Comparison of ENCODE assay signal across 9 cellular contexts in genomic region chr9:37324691-37325490, GRCh38.
DNase-seq lines count a peak whose midpoint lies in the region; ATAC-seq lines count a peak whose summit lies in the region.
"Had no signal": no experiment of that assay in that cellular context is flagged by ENCODE, and none has a peak within 500 bp of the region (broad histone marks: within the 10 kb centered on the region; RNA-seq: fewer than 3 reads in every experiment).

No MANE protein-coding gene starts in this region.

- H4K8ac ChIP-seq in neuronal stem cell (ENCODE audit: low read depth, low read length): no peak overlapping the region

- peaks cover 0 to 2% of the 10 kb centered on the region in 2 donors for H3K9me3 ChIP-seq in neuronal stem cell (replicated peaks in 1 of 2; ENCODE audit: control insufficient read depth in 2 of 2, insufficient read depth in 1 of 2, low read depth in 1 of 2, low read length in 2 of 2)

- peak; percentile 21 for ATAC-seq in HG03097 (IDR thresholded peaks at IDR 0.05; ENCODE audit: low FRiP score, unreplicated experiment)

- H2BK5ac ChIP-seq in neuronal stem cell (ENCODE audit: low read length): no peak overlapping the region

- H3K27ac ChIP-seq in neuronal stem cell (replicated peaks; ENCODE audit: low read length): no peak overlapping the region

- no peak overlapping the region for H3K4me2 ChIP-seq in neuronal stem cell (ENCODE audit: insufficient read depth, low read length, poor library complexity, severe bottlenecking)

- H3K9ac ChIP-seq in neuronal stem cell (ENCODE audit: low read depth, low read length, poor library complexity): no peak overlapping the region

- no peak overlapping the region for H3K18ac ChIP-seq in neuronal stem cell (ENCODE audit: low read length)

- no peak overlapping the region for H3K4ac ChIP-seq in neuronal stem cell (ENCODE audit: low read length)

- peaks cover 2 to 41% of the 10 kb centered on the region in 2 donors for H3K4me1 ChIP-seq in neuronal stem cell (ENCODE audit: control insufficient read depth in 2 of 2, insufficient read depth in 1 of 2, low read depth in 1 of 2, low read length in 2 of 2)

- H4K91ac ChIP-seq in neuronal stem cell (ENCODE audit: low read depth, low read length, poor library complexity): no peak overlapping the region

- peaks cover 0 to 6% of the 10 kb centered on the region in 2 donors for H3K36me3 ChIP-seq in neuronal stem cell (replicated peaks in 1 of 2; ENCODE audit: control insufficient read depth in 2 of 2, insufficient read depth in 2 of 2, low read length in 2 of 2)

- H3K4me3 ChIP-seq in neuronal stem cell (ENCODE audit: low read length in 2 of 2): no peak overlapping the region

- WGBS in neuronal stem cell (ENCODE audit: extremely low coverage in 2 of 2, insufficient read length in 2 of 2, insufficient replicate concordance in 1 of 2), 2 donors: no CpG with 5 or more reads among the region's 5 CpGs

- no peak overlapping the region for H2BK120ac ChIP-seq in neuronal stem cell (ENCODE audit: low read depth, low read length)

- no peak overlapping the region for H2AFZ ChIP-seq in neuronal stem cell (ENCODE audit: low read length)

- no peak overlapping the region for H2AK5ac ChIP-seq in neuronal stem cell (ENCODE audit: low read depth, low read length)

- H3K27me3 ChIP-seq in neuronal stem cell (ENCODE audit: control insufficient read depth in 3 of 3, insufficient read depth in 3 of 3, low read depth in 1 of 3, low read length in 3 of 3): no peaks in the 10 kb centered on the region

- no peaks in the 10 kb centered on the region for H3K79me1 ChIP-seq in neuronal stem cell (ENCODE audit: low read depth, low read length)

- H3K23ac ChIP-seq in neuronal stem cell (ENCODE audit: low read depth, low read length, poor library complexity): no peak overlapping the region

- H3K14ac ChIP-seq in neuronal stem cell (ENCODE audit: low read length): no peak overlapping the region

- DNase-seq in DMS53 (lab: John Stamatoyannopoulos, UW) (peak; percentile 89), DMS53 treated with DMSO at 0.1 percent for 48 hours (lab: John Stamatoyannopoulos, UW; ENCODE audit: unreplicated experiment) (no peak), NCI-H69 (lab: John Stamatoyannopoulos, UW) (peak; percentile 84), neuronal stem cell (ENCODE audit: low spot score) (peak; percentile 17), occipital lobe (lab: John Stamatoyannopoulos, UW) (no peak), SHP77 treated with DMSO at 0.1 percent for 48 hours (lab: John Stamatoyannopoulos, UW) (no peak)
- no peak for DNase-seq in activated CD8-positive, alpha-beta memory T cell treated with anti-CD3 and anti-CD28 coated beads, Interleukin-2, amount 50 U/mL, for 4 hours
- DNase-seq: kidney had no signal

- H2BK12ac ChIP-seq in neuronal stem cell (ENCODE audit: low read length): no peak overlapping the region

- no peak overlapping the region for H2BK15ac ChIP-seq in neuronal stem cell (ENCODE audit: low read length)

Comparison
In these comparisons a context has a peak if more than half of its experiments do, and no peak if none do; other contexts are left out.
1. DNase-seq: peak in DMS53 (single experiment), NCI-H69 (single experiment) and neuronal stem cell (single experiment); none in DMS53 treated with DMSO at 0.1 percent for 48 hours (single experiment), occipital lobe (single experiment), SHP77 treated with DMSO at 0.1 percent for 48 hours (single experiment) and activated CD8-positive, alpha-beta memory T cell treated with anti-CD3 and anti-CD28 coated beads, Interleukin-2, amount 50 U/mL, for 4 hours (single experiment).